8 cellular contexts compared by ENCODE assay signal in the genomic region with DNA sequence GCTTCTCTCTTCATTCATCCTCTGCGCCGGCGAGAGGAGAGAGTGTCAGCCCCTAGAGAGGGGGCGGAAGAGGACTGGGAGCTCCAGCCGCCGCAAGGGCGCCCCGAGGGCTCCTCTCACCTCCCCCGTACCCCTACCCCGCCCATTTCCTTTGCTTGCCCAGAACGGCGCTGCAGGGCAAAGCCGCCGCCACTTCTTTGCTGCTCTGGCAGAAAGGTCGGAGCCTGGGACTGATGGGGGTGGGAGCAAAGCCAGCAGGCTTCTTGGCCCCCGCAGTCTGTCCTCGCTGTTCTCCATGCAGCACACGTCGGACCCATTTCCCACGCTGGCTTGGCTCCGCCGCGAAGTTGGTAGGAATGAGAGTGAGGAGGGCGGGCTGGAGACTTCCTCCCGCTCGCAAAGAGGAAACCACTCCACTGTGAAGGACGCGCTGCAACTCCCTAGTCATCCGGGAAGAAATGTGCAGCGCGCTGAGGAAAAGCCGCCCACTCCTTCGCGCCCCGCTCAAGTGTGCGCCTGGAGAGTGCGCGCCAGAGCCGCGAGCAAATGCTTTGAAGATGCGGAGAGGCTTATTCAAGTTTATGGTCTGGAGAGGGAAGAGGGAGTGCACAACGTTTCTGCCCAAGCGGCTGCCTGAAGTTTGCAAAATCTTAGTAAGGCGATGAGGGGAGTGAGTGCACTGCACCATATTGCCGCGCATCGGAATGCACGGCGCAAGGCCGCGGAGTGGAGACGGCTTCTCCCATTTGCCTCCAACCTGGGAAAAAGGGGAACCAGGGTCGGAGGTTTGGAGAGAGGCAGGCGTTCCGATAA. TPM values are rescaled to one million over a fixed set of nuclear protein-coding genes. Genes with fewer than 3 reads are reported as not detected.
DNase-seq lines count a peak whose midpoint lies in the region; FAIRE-seq and TF ChIP-seq lines count a peak whose summit lies in the region.

No MANE protein-coding gene starts in this region.

- no peaks in the 10 kb centered on the region for H3K27me3 ChIP-seq in hepatocyte
- H3K27me3 ChIP-seq in prostate gland (replicated peaks; ENCODE audit: insufficient read depth) = no peaks in the 10 kb centered on the region

- H3K79me2 ChIP-seq in hepatocyte = peaks cover 19% of the 10 kb centered on the region

- CTCF ChIA-PET in AG04449 (lab: Yijun Ruan, JAX) = no interaction called here

- TF ChIP-seq POLR2A in GM12892 (IDR thresholded peaks at IDR 0.05; ENCODE audit: low read depth, low read length) = no peak
- TF ChIP-seq POLR2A in prostate gland (IDR thresholded peaks at IDR 0.05) = no peak

- H2AFZ ChIP-seq in hepatocyte = peak overlapping the region; percentile 88

- H3K9me3 ChIP-seq in hepatocyte (ENCODE audit: low read depth) = no peaks in the 10 kb centered on the region
- no peaks in the 10 kb centered on the region for H3K9me3 ChIP-seq in prostate gland

- H3K27ac ChIP-seq in hepatocyte = peak overlapping the region; percentile 75
- peak overlapping the region; percentile 51 to 73 for H3K27ac ChIP-seq in prostate gland

- in situ Hi-C loops in astrocyte of the cerebellum (cut with HindIII; ENCODE audit: low sequenced_read_pairs) = no loop called here

- intact Hi-C loops in prostate gland (cut with DNase I) = loop anchor here (10.0 kb wide), 2 partner anchors 647 to 957 kb away; no protein-coding TSS in a partner anchor

- no peaks in the 10 kb centered on the region for H3K9me2 ChIP-seq in hepatocyte (replicated peaks; ENCODE audit: insufficient read depth)

- WGBS in hepatocyte (ENCODE audit: low lambda C conversion rate, missing lambda C conversion rate) = under 1% methylated on average over 53 of the region's 55 CpGs
- under 1% methylated on average over 55 of the region's 55 CpGs for WGBS in prostate gland

- TF ChIP-seq CTCF in AG04449 (IDR thresholded peaks at IDR 0.05; ENCODE audit: insufficient read depth, low read length, missing control alignments) = no peak
- TF ChIP-seq CTCF in astrocyte of the cerebellum (IDR thresholded peaks at IDR 0.05; ENCODE audit: low read depth, low read length, missing control alignments) = no peak
- no peak for TF ChIP-seq CTCF in hepatocyte (IDR thresholded peaks at IDR 0.05; ENCODE audit: poor library complexity)
- TF ChIP-seq CTCF in prostate gland (IDR thresholded peaks at IDR 0.05) = no peak

- H3K4me1 ChIP-seq in hepatocyte (ENCODE audit: insufficient read depth) (no peaks in the 10 kb centered on the region), prostate gland (replicated peaks) (no peaks in the 10 kb centered on the region)

- H4K20me1 ChIP-seq in hepatocyte (ENCODE audit: insufficient read depth, poor library complexity, severe bottlenecking) = no peaks in the 10 kb centered on the region

- H3K36me3 ChIP-seq in hepatocyte (replicated peaks; ENCODE audit: insufficient read depth, low read depth) (no peaks in the 10 kb centered on the region), prostate gland (no peaks in the 10 kb centered on the region)

- no peak for FAIRE-seq in GM12892 (lab: Jason Lieb, UNC)

- H3K4me3 ChIP-seq in AG04449 (ENCODE audit: low read depth, low read length) (peak overlapping the region; percentile 57), astrocyte of the cerebellum (ENCODE audit: low read depth, low read length) (peak overlapping the region; percentile 62), hepatocyte (peak overlapping the region; percentile 81), prostate gland (peak overlapping the region; percentile 45 to 49)

- POLR2A ChIA-PET in AG04449 (lab: Yijun Ruan, JAX) = no interaction called here

- DNase-seq in AG04449 (ENCODE audit: low read depth, low spot score) (no peak), GM12892 (ENCODE audit: insufficient read length) (peak; percentile 19), NCI-H2196 (lab: John Stamatoyannopoulos, UW; ENCODE audit: unreplicated experiment) (peak; percentile 38), astrocyte of the cerebellum (ENCODE audit: low read depth) (no peak), hepatocyte (ENCODE audit: low spot score) (peak; percentile 69), prostate gland (ENCODE audit: low spot score) (peak; percentile 14), RKO (ENCODE audit: low spot score) (no peak), DMS79 treated with DMSO at 0.1 percent for 48 hours (lab: John Stamatoyannopoulos, UW) (no peak)

- H3K4me2 ChIP-seq in hepatocyte = peak overlapping the region; percentile 95

RNA-seq across cellular contexts. Expression of gene PCDH7, which starts 2.8 kb away (rescaled TPM):
- not detected for polyA plus RNA-seq in GM12892 (2012; ENCODE audit: missing spikeins)
- total RNA-seq in hepatocyte = 48.7 and 59.9 TPM in 2 replicates
- polyA plus RNA-seq in hepatocyte = 34.0 and 37.2 TPM in 2 replicates
- 10 to 100 TPM; 44.3 to 49.4 TPM for total RNA-seq in prostate gland

Comparison
In these comparisons a context has a peak if more than half of its experiments do, and no peak if none do; other contexts are left out.
1. DNase-seq: peak in GM12892 (single experiment), NCI-H2196 (single experiment), hepatocyte (single experiment) and prostate gland (single experiment); none in AG04449 (single experiment), astrocyte of the cerebellum (single experiment), RKO (single experiment) and DMS79 treated with DMSO at 0.1 percent for 48 hours (single experiment).
2. Peak in every context shown above with its lines, with median percentiles within 50 percentile points of each other: H3K4me3 ChIP-seq.